In the genomic region with DNA sequence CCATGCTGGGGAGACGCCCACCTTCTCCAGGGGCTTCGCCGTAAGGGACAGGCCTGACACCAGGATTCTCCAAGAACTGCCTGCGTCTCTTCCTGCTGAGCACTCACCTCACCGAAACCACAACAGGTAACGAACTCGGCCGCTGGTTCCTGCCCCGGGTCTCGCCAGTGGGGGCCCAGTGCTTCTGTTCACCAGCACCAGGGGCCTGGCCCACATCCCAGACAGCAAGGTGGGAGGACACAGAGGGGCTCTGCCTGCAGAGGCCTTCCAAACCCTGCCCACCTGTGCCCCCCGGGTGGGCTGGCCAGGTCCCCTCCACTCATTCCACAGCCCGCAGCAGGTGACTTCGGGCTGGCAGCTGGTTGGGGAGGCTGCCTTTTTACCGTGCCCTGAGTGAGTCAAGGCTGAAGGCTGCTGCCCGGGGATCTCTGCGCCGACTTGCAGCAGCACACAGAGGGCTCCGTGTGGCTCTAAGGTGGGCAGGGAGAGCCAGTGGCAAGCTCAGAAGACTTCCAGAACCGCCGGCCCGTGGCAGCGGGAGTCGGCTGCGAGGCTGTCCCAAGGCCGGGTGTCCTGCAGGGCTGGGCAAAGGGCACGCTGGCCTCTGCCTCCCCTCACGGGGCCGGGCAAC, we compare ENCODE assay signal across 28 cellular contexts. TPM values are rescaled to one million over a fixed set of nuclear protein-coding genes. Genes with fewer than 3 reads are reported as not detected.
DNase-seq lines count a peak whose midpoint lies in the region; ATAC-seq, FAIRE-seq and TF ChIP-seq lines count a peak whose summit lies in the region.
"Had no signal": no experiment of that assay in that cellular context is flagged by ENCODE, and none has a peak within 500 bp of the region (broad histone marks: within the 10 kb centered on the region; RNA-seq: fewer than 3 reads in every experiment).

No MANE protein-coding gene starts in this region.

- peak; percentile 15 for DNase-seq in Right ventricle myocardium inferior (ENCODE audit: missing footprints)
- DNase-seq in heart right ventricle: no peak
- DNase-seq in left cardiac atrium: peak; percentile 11
- peak in 2 of 3 donors; percentile 15 to 37 for DNase-seq in mucosa of descending colon
- DNase-seq in upper lobe of right lung: peak; percentile 50
- DNase-seq in small intestine: no peak
- DNase-seq in T-helper 9 cell: no peak
- DNase-seq: activated CD4-positive, alpha-beta T cell treated with anti-CD3 and anti-CD28 coated beads for 36 hours; activated CD8-positive, alpha-beta T cell treated with anti-CD3 and anti-CD28 coated beads for 36 hours; CD4-positive, CD25-positive, alpha-beta regulatory T cell; effector memory CD4-positive, alpha-beta T cell; Kasumi-1; NCI-H1417 treated with DMSO at 0.1 percent for 48 hours; NCI-H2081 treated with DMSO at 0.1 percent for 48 hours; NCI-H748 treated with DMSO at 0.1 percent for 48 hours; nucleus accumbens; stimulated activated CD4-positive, alpha-beta T cell treated with anti-CD3 and anti-CD28 coated beads, Interleukin-2, amount 100 ng/mL, for 24 hours; SW 1271 had no signal

- FAIRE-seq in small intestine (lab: Jason Lieb, UNC): no peak
- FAIRE-seq: A204.1, astrocyte, D721Med had no signal

- TF ChIP-seq CTCF in heart right ventricle (IDR thresholded peaks at IDR 0.05): no peak
- no peak for TF ChIP-seq CTCF in mucosa of descending colon (IDR thresholded peaks at IDR 0.05)
- no peak for TF ChIP-seq CTCF in upper lobe of right lung (IDR thresholded peaks at IDR 0.05)

- no peak for ATAC-seq in Right ventricle myocardium inferior
- ATAC-seq in heart right ventricle: no peak
- ATAC-seq in left cardiac atrium: no peak
- no peak for ATAC-seq in mucosa of descending colon
- ATAC-seq in upper lobe of right lung: no peak
- no peak for ATAC-seq in GM19395 (IDR thresholded peaks at IDR 0.05; ENCODE audit: unreplicated experiment)
- ATAC-seq: activated CD4-positive, alpha-beta T cell treated with anti-CD3 and anti-CD28 coated beads for 36 hours; activated CD8-positive, alpha-beta T cell treated with anti-CD3 and anti-CD28 coated beads for 36 hours; left lung; naive thymus-derived CD8-positive, alpha-beta T cell had no signal

- peaks cover 0 to 9% (median 0%) of the 10 kb centered on the region in 7 donors for H3K27me3 ChIP-seq in heart right ventricle
- no peaks in the 10 kb centered on the region for H3K27me3 ChIP-seq in upper lobe of right lung
- peaks cover 0 to 3% of the 10 kb centered on the region in 2 donors for H3K27me3 ChIP-seq in small intestine (ENCODE audit: control insufficient read depth in 2 of 2, insufficient read depth in 2 of 2, low read length in 2 of 2)
- H3K27me3 ChIP-seq: cardiac muscle cell, Peyer's patch had no signal

- no peaks in the 10 kb centered on the region for H3K9me3 ChIP-seq in heart right ventricle
- H3K9me3 ChIP-seq in mucosa of descending colon: no peaks in the 10 kb centered on the region
- H3K9me3 ChIP-seq in upper lobe of right lung: no peaks in the 10 kb centered on the region
- no peaks in the 10 kb centered on the region for H3K9me3 ChIP-seq in small intestine (ENCODE audit: control insufficient read depth, low read depth)
- H3K9me3 ChIP-seq: left lung, Peyer's patch, thoracic aorta had no signal

- H3K4me3 ChIP-seq in heart right ventricle: no peak overlapping the region
- no peak overlapping the region for H3K4me3 ChIP-seq in mucosa of descending colon
- no peak overlapping the region for H3K4me3 ChIP-seq in upper lobe of right lung
- no peak overlapping the region for H3K4me3 ChIP-seq in small intestine (ENCODE audit: low read depth in 1 of 2, low read length in 2 of 2)
- H3K4me3 ChIP-seq: cardiac muscle cell, coronary artery, left lung, Peyer's patch, thoracic aorta had no signal

- H3K27ac ChIP-seq in heart right ventricle: no peak overlapping the region
- no peak overlapping the region for H3K27ac ChIP-seq in upper lobe of right lung
- no peak overlapping the region for H3K27ac ChIP-seq in small intestine (ENCODE audit: low read depth in 1 of 2, low read length in 1 of 2)
- H3K27ac ChIP-seq: cardiac muscle cell, coronary artery, left lung, Peyer's patch, thoracic aorta had no signal

- H3K4me1 ChIP-seq in heart right ventricle (peaks cover 9 to 25% (median 17%) of the 10 kb centered on the region in 9 donors), mucosa of descending colon (ENCODE audit: low read depth) (no peaks in the 10 kb centered on the region), upper lobe of right lung (peaks cover 10% of the 10 kb centered on the region), small intestine (ENCODE audit: control insufficient read depth in 2 of 2, insufficient read depth in 1 of 2, low read depth in 1 of 2, low read length in 1 of 2) (no peaks in the 10 kb centered on the region)

- WGBS in heart right ventricle, 2 donors: 91 to 92% methylated on average over 28 of the region's 28 CpGs
- WGBS in small intestine, 3 donors: 75 to 80% (median 79%) methylated on average over 26 to 28 of the region's 28 CpGs

- intact Hi-C loops in Right ventricle myocardium inferior (cut with DNase I): no loop called here
- intact Hi-C loops in heart right ventricle (cut with DNase I): loop anchor here in 1 of 10 donors (5.0 kb wide), 1 partner anchor 47 kb away; no protein-coding TSS in a partner anchor
- intact Hi-C loops in left cardiac atrium (cut with DNase I): no loop called here
- intact Hi-C loops in mucosa of descending colon (cut with DNase I, micrococcal nuclease): no loop called here
- intact Hi-C loops in upper lobe of right lung (cut with DNase I): no loop called here

- H3K36me3 ChIP-seq in heart right ventricle (no peaks in the 10 kb centered on the region), mucosa of descending colon (ENCODE audit: low read depth) (no peaks in the 10 kb centered on the region), upper lobe of right lung (no peaks in the 10 kb centered on the region), small intestine (ENCODE audit: control insufficient read depth in 2 of 2, insufficient read depth in 2 of 2, low read length in 2 of 2) (no peaks in the 10 kb centered on the region)
- H3K36me3 ChIP-seq: cardiac muscle cell, left lung, Peyer's patch, thoracic aorta had no signal

RNA-seq across cellular contexts. Expression of a gene that starts 14.7 kb away (rescaled TPM):
- 51.6 TPM for total RNA-seq in Right ventricle myocardium inferior
- 10 to 100 TPM; 33.7 to 87.1 (median 48.8) TPM for total RNA-seq in heart right ventricle
- polyA plus RNA-seq in heart right ventricle: 10 to 100 TPM; 63.1 to 70.6 TPM
- total RNA-seq in left cardiac atrium: 100 to 1,000 TPM in 1 of 2 donors, 10 to 100 TPM in 1; 53.4 to 104 TPM
- total RNA-seq in mucosa of descending colon: 10 to 100 TPM in 2 of 3 donors, 1 to 10 TPM in 1; 4.6 to 46.9 (median 21.3) TPM
- total RNA-seq in upper lobe of right lung: 60.4 TPM
- polyA plus RNA-seq in small intestine: 10 to 100 TPM in 1 of 3 donors, 1 to 10 TPM in 2; 2.2 to 34.3 (median 5.7) TPM

Comparison
In these comparisons a context has a peak if more than half of its experiments do, and no peak if none do; other contexts are left out.
1. DNase-seq: peak in Right ventricle myocardium inferior (single experiment), left cardiac atrium (single experiment), mucosa of descending colon (2 of 3) and upper lobe of right lung (single experiment); none in heart right ventricle (0 of 2), small intestine (single experiment) and T-helper 9 cell (single experiment).